ENCODE assay signal across 24 cellular contexts in the genomic region with DNA sequence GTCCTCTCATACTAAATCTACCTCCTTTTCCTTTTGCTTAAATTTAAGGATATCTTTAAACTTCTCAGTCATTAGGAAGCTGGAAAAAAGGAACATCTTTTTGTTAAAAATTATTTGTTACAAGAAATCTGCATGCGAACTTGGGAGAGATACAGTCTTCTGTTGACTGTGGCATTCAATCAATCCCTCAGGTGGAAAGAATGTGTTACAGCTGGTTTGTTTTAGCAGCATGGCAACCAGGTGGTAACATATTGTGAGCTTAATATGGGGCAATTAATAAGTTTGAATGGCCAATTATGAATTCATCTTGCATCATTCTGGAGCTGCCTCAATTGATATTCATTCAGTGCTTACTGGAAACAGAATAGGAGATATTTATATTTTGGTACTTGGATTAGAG.
DNase-seq lines count a peak whose midpoint lies in the region; ATAC-seq, FAIRE-seq and TF ChIP-seq lines count a peak whose summit lies in the region.
"Had no signal": no experiment of that assay in that cellular context is flagged by ENCODE, and none has a peak within 500 bp of the region (broad histone marks: within the 10 kb centered on the region; RNA-seq: fewer than 3 reads in every experiment).

No MANE protein-coding gene starts in this region.

- H3K36me3 ChIP-seq in bronchial epithelial cell (ENCODE audit: control insufficient read depth, insufficient read depth, low read length), result no peaks in the 10 kb centered on the region
- H3K36me3 ChIP-seq: BLaER1 had no signal

- ATAC-seq in GM18907 (IDR thresholded peaks at IDR 0.05; ENCODE audit: unreplicated experiment), result no peak

- FAIRE-seq in bronchial epithelial cell (lab: Jason Lieb, UNC) (no peak), HTR-8/SVneo (lab: Jason Lieb, UNC) (no peak)
- FAIRE-seq: A204.1, D721Med, GM12892, GM19239, RCC 7860 had no signal

- peak; percentile 3 for DNase-seq in LNCaP clone FGC (ENCODE audit: low read depth)
- DNase-seq in NCI-H2171 treated with DMSO at 0.1 percent for 48 hours (lab: John Stamatoyannopoulos, UW), result peak; percentile 35
- peak; percentile 11 for DNase-seq in bronchial epithelial cell (ENCODE audit: low read depth)
- peak; percentile 4 for DNase-seq in kidney tubule cell (ENCODE audit: low spot score)
- DNase-seq in UCSD-AML1 (lab: John Stamatoyannopoulos, UW; ENCODE audit: unreplicated experiment), result no peak
- DNase-seq in HTR-8/SVneo (ENCODE audit: insufficient read length, low spot score), result no peak
- DNase-seq: CD4-positive, CD25-positive, alpha-beta regulatory T cell; DMS79 treated with DMSO at 0.1 percent for 48 hours; H9; KBM-7; MM.1S; NCI-H187 treated with DMSO at 0.1 percent for 48 hours; NCI-H2107; NCI-H446 treated with DMSO at 0.1 percent for 48 hours; NCI-H526 treated with DMSO at 0.1 percent for 48 hours; SK-N-SH; SW 1271 had no signal

- TF ChIP-seq CTCF in LNCaP clone FGC (IDR thresholded peaks at IDR 0.05; ENCODE audit: control insufficient read depth, extremely low read depth, insufficient read depth), result no peak
- no peak for TF ChIP-seq CTCF in bronchial epithelial cell (IDR thresholded peaks at IDR 0.05; ENCODE audit: insufficient read depth, low read length, severe bottlenecking)

- H3K4me3 ChIP-seq in LNCaP clone FGC (ENCODE audit: low read depth, low read length) (no peak overlapping the region), bronchial epithelial cell (ENCODE audit: low read depth, low read length) (no peak overlapping the region)
- H3K4me3 ChIP-seq: BLaER1 had no signal

- no peaks in the 10 kb centered on the region for H3K27me3 ChIP-seq in bronchial epithelial cell (ENCODE audit: control insufficient read depth, insufficient read depth, low read length)
- H3K27me3 ChIP-seq: BLaER1 had no signal

Comparison
In these comparisons a context has a peak if more than half of its experiments do, and no peak if none do; other contexts are left out.
1. DNase-seq: peak in LNCaP clone FGC (single experiment), NCI-H2171 treated with DMSO at 0.1 percent for 48 hours (single experiment), bronchial epithelial cell (single experiment) and kidney tubule cell (single experiment); none in UCSD-AML1 (single experiment) and HTR-8/SVneo (single experiment).